Comparison of ENCODE assay signal across 21 cellular contexts in genomic region chr3:101913173-101913572, GRCh38.
A peak's percentile ranks its signal among the peaks of the same experiment; 100 is the strongest.
DNase-seq lines count a peak whose midpoint lies in the region; FAIRE-seq and TF ChIP-seq lines count a peak whose summit lies in the region.
"Had no signal": no experiment of that assay in that cellular context is flagged by ENCODE, and none has a peak within 500 bp of the region (broad histone marks: within the 10 kb centered on the region; RNA-seq: fewer than 3 reads in every experiment).

No MANE protein-coding gene starts in this region.

- no peaks in the 10 kb centered on the region for H3K36me3 ChIP-seq in ACC112 (ENCODE audit: insufficient read depth, low read length)
- H3K36me3 ChIP-seq: gastrocnemius medialis, right atrium auricular region, thoracic aorta had no signal

- no peak overlapping the region for H3K4me3 Mint-ChIP-seq in mesothelial cell of epicardium
- H3K4me3 Mint-ChIP-seq: activated naive CD8-positive, alpha-beta T cell; activated T-cell treated with anti-CD3 and anti-CD28 coated beads, Interleukin-2, amount 50 U/mL, for 72 hours had no signal

- peak overlapping the region; percentile 36 for H3K27ac ChIP-seq in ACC112 (ENCODE audit: low read depth, low read length)
- H3K27ac ChIP-seq: gastrocnemius medialis, right atrium auricular region, thoracic aorta had no signal

- no peaks in the 10 kb centered on the region for H3K27me3 Mint-ChIP-seq in mesothelial cell of epicardium (ENCODE audit: low read depth)
- H3K27me3 Mint-ChIP-seq: activated naive CD8-positive, alpha-beta T cell had no signal

- FAIRE-seq in HTR-8/SVneo (lab: Jason Lieb, UNC) = peak; percentile 4
- FAIRE-seq: K562 had no signal

- H3K27me3 ChIP-seq in ACC112 (ENCODE audit: insufficient read depth, low read length) = no peaks in the 10 kb centered on the region
- H3K27me3 ChIP-seq: gastrocnemius medialis, right atrium auricular region had no signal

- DNase-seq in HTR-8/SVneo (ENCODE audit: insufficient read length, low spot score) = no peak
- DNase-seq in amniotic epithelial cell (ENCODE audit: low read depth) = peak; percentile 31
- peak; percentile 22 for DNase-seq in fibroblast of the aortic adventitia (ENCODE audit: low read depth)
- no peak for DNase-seq in mesenteric fat pad (ENCODE audit: low spot score)
- DNase-seq in SKM-1 treated with dmso at 0.1 percent for 144 hours (lab: John Stamatoyannopoulos, UW; ENCODE audit: unreplicated experiment) = no peak
- DNase-seq in mesothelial cell of epicardium (ENCODE audit: low spot score in 2 of 2, unreplicated experiment in 2 of 2) = no peak
- DNase-seq in NCI-H524 treated with DMSO at 0.1 percent for 48 hours (lab: John Stamatoyannopoulos, UW) = no peak
- DNase-seq: activated CD4-positive, CD25-positive, alpha-beta regulatory T cell; activated T-cell treated with anti-CD3 and anti-CD28 coated beads, Interleukin-2, amount 50 U/mL, for 72 hours; C1 segment of cervical spinal cord; gastrocnemius medialis; NCI-H2029; NCI-H446 treated with DMSO at 0.1 percent for 48 hours; occipital lobe; stimulated activated CD4-positive, alpha-beta T cell treated with anti-CD3 and anti-CD28 coated beads, Interleukin-15, amount 100 ng/mL, for 24 hours; T1000 had no signal

- H2AFZ ChIP-seq in ACC112 (ENCODE audit: low read length, unreplicated experiment) = peak overlapping the region; percentile 64

- no peaks in the 10 kb centered on the region for H3K36me3 Mint-ChIP-seq in mesothelial cell of epicardium

- no peaks in the 10 kb centered on the region for H3K79me2 ChIP-seq in ACC112 (ENCODE audit: control insufficient read depth, insufficient read depth, low read length, unreplicated experiment)

- H3K27ac Mint-ChIP-seq in mesothelial cell of epicardium = no peak overlapping the region
- H3K27ac Mint-ChIP-seq: activated naive CD8-positive, alpha-beta T cell; activated T-cell treated with anti-CD3 and anti-CD28 coated beads, Interleukin-2, amount 50 U/mL, for 72 hours had no signal

- H3K4me1 ChIP-seq in ACC112 (ENCODE audit: control insufficient read depth, insufficient read depth, low read length, unreplicated experiment) = peaks cover 19% of the 10 kb centered on the region
- H3K4me1 ChIP-seq: gastrocnemius medialis, right atrium auricular region had no signal

- peaks cover 16% of the 10 kb centered on the region for H3K9me3 Mint-ChIP-seq in mesothelial cell of epicardium

- H3K4me3 ChIP-seq in ACC112 (ENCODE audit: low read depth, low read length) (no peak overlapping the region; the same call in 1 of the 2 replicates), fibroblast of the aortic adventitia (ENCODE audit: low read depth, low read length) (no peak overlapping the region)
- H3K4me3 ChIP-seq: gastrocnemius medialis, K562, right atrium auricular region, thoracic aorta had no signal

- H3K4me1 Mint-ChIP-seq in mesothelial cell of epicardium = no peaks in the 10 kb centered on the region

- TF ChIP-seq CTCF in fibroblast of the aortic adventitia (IDR thresholded peaks at IDR 0.05; ENCODE audit: insufficient read depth, low read length) = no peak
- TF ChIP-seq CTCF in mesothelial cell of epicardium (IDR thresholded peaks at IDR 0.05; ENCODE audit: unreplicated experiment) = no peak

Comparison
In these comparisons a context has a peak if more than half of its experiments do, and no peak if none do; other contexts are left out.
1. DNase-seq: peak in amniotic epithelial cell (single experiment) and fibroblast of the aortic adventitia (single experiment); none in HTR-8/SVneo (single experiment), mesenteric fat pad (single experiment), SKM-1 treated with dmso at 0.1 percent for 144 hours (single experiment), mesothelial cell of epicardium (0 of 2) and NCI-H524 treated with DMSO at 0.1 percent for 48 hours (single experiment).